Comparison of ENCODE assay signal across 1 cellular context in genomic region chr17:68709995-68710780, GRCh38.
TF ChIP-seq lines count a peak whose summit lies in the region.

No MANE protein-coding gene starts in this region.

TF ChIP-seq in HepG2, 621 proteins besides CTCF, POLR2A, EP300 and RAD21:
- no peak for TF ChIP-seq REL (CRISPR knock-in tag; conservative IDR thresholded peaks at IDR 0.05)
